ENCODE assay signal across 1 cellular context in the genomic region with DNA sequence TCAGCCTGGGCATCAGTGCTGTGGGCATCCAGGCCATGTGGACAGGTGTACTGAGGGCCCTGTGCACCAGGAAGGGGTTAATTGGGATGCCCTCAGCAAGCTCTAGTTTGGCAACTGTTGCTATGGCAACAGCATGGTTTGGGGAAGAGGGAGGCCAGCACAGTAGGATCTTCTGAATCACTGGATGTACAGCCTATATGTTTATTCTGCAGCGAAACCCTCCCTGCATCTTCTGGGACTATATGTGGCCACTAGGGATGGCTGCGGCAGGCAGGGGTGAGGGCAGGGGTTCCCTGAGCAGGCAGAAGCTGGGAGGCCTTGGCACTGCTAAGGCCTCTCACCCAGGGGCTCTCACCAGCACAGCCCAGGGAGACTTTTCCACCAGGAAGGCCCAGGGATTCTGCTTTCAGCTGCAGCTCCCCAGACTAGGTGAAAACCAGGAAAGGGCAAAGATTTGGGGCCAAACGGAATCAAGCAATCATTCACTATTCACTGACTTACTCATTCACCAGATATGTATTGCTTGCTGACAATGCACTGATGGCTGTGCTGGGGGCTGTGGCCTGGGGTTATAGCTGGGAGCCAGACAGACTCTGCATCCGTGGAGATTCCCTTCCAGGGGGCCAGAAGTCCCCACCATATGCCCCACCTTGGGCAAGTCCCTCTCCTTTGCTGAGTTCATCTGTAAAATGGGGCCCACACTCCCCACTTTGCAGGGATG.
TF ChIP-seq lines count a peak whose summit lies in the region.

No MANE protein-coding gene starts in this region.

TF ChIP-seq in WTC11, 78 proteins besides CTCF, POLR2A, EP300 and RAD21 (continued from another document):
- TF ChIP-seq ZBTB43 (CRISPR knock-in tag; IDR thresholded peaks at IDR 0.05) (no peak), OVOL2 (CRISPR knock-in tag; IDR thresholded peaks at IDR 0.05; ENCODE audit: borderline replicate concordance) (no peak), ZNF219 (CRISPR knock-in tag; IDR thresholded peaks at IDR 0.05; ENCODE audit: borderline replicate concordance) (no peak), ATF1 (CRISPR knock-in tag; IDR thresholded peaks at IDR 0.05) (no peak), ZNF396 (CRISPR knock-in tag; IDR thresholded peaks at IDR 0.05; ENCODE audit: borderline replicate concordance) (no peak), ZNF423 (CRISPR knock-in tag; IDR thresholded peaks at IDR 0.05) (no peak)
- TF ChIP-seq, protein P1, sequence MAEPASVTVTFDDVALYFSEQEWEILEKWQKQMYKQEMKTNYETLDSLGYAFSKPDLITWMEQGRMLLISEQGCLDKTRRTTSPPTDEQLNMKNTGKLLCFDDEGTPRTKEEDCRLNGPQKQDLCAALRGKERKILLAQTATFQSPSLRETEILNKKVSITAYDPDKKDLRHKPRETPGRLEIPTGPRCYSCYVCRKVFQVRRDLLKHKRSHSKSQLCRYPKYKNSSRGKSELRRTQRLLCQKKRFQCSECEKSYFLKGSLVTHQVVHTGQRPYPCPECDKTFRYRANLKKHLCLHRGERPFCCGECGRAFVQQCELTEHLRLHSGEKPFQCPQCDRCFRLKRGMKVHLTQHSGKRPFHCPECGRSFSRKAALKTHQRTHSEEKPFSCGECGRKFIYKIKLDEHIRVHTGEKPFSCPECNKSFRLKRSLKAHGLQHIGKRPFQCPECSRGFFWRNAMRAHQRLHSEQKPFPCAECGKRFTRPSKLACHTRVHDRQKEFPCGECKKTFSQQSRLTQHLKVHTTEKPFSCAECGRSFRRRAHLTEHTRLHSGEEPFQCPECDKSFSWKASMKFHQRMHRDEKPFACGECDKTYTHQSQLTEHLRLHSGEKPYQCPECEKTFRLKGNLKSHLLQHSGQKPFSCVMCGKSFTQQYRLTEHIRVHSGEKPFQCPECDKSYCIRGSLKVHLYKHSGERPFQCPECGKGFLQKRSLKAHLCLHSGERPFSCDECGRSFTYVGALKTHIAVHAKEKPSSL (CRISPR knock-in tag; conservative IDR thresholded peaks at IDR 0.05), result no peak
- TF ChIP-seq, protein P2, sequence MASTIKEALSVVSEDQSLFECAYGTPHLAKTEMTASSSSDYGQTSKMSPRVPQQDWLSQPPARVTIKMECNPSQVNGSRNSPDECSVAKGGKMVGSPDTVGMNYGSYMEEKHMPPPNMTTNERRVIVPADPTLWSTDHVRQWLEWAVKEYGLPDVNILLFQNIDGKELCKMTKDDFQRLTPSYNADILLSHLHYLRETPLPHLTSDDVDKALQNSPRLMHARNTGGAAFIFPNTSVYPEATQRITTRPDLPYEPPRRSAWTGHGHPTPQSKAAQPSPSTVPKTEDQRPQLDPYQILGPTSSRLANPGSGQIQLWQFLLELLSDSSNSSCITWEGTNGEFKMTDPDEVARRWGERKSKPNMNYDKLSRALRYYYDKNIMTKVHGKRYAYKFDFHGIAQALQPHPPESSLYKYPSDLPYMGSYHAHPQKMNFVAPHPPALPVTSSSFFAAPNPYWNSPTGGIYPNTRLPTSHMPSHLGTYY (CRISPR knock-in tag; IDR thresholded peaks at IDR 0.05), result no peak
- TF ChIP-seq, protein P3, sequence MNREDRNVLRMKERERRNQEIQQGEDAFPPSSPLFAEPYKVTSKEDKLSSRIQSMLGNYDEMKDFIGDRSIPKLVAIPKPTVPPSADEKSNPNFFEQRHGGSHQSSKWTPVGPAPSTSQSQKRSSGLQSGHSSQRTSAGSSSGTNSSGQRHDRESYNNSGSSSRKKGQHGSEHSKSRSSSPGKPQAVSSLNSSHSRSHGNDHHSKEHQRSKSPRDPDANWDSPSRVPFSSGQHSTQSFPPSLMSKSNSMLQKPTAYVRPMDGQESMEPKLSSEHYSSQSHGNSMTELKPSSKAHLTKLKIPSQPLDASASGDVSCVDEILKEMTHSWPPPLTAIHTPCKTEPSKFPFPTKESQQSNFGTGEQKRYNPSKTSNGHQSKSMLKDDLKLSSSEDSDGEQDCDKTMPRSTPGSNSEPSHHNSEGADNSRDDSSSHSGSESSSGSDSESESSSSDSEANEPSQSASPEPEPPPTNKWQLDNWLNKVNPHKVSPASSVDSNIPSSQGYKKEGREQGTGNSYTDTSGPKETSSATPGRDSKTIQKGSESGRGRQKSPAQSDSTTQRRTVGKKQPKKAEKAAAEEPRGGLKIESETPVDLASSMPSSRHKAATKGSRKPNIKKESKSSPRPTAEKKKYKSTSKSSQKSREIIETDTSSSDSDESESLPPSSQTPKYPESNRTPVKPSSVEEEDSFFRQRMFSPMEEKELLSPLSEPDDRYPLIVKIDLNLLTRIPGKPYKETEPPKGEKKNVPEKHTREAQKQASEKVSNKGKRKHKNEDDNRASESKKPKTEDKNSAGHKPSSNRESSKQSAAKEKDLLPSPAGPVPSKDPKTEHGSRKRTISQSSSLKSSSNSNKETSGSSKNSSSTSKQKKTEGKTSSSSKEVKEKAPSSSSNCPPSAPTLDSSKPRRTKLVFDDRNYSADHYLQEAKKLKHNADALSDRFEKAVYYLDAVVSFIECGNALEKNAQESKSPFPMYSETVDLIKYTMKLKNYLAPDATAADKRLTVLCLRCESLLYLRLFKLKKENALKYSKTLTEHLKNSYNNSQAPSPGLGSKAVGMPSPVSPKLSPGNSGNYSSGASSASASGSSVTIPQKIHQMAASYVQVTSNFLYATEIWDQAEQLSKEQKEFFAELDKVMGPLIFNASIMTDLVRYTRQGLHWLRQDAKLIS (CRISPR knock-in tag; IDR thresholded peaks at IDR 0.05; ENCODE audit: borderline replicate concordance), result no peak
TF ChIP-seq in WTC11: peak in this region for 0.
